ENCODE assay signal across 26 cellular contexts in the genomic region with DNA sequence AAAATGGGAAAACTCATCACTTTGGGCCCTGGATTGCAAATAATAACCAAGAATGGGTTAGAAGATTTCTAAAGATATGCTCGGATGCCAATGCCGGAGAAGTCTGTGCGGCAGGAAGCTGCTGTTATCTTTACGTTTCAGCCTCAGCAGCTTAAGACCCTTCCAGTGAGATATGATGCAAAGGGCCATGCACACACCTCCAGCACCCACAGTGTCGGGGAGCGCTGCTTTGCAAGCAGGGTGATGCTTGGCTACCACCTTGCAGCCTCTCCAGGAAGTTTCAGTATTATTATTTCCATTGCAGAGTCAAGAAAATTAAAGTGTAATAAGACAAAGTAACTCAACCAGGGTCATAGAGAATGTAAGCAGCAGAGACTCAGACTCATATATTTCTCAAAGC. TPM values are rescaled to one million over a fixed set of nuclear protein-coding genes. Genes with fewer than 3 reads are reported as not detected.
A peak's percentile ranks its signal among the peaks of the same experiment; 100 is the strongest.
DNase-seq lines count a peak whose midpoint lies in the region; ATAC-seq, FAIRE-seq and TF ChIP-seq lines count a peak whose summit lies in the region.
"Had no signal": no experiment of that assay in that cellular context is flagged by ENCODE, and none has a peak within 500 bp of the region (broad histone marks: within the 10 kb centered on the region; RNA-seq: fewer than 3 reads in every experiment).

No MANE protein-coding gene starts in this region.

- no peak overlapping the region for H3K23ac ChIP-seq in mesenchymal stem cell (ENCODE audit: low read length in 2 of 2)

- H3K4ac ChIP-seq in mesenchymal stem cell (ENCODE audit: low read depth in 1 of 2, low read length in 2 of 2), result no peak overlapping the region

- H3K36me3 ChIP-seq in OCI-LY3 (replicated peaks; ENCODE audit: low read depth, low read length) (no peaks in the 10 kb centered on the region), mesenchymal stem cell (ENCODE audit: control insufficient read depth in 1 of 2, insufficient read depth in 2 of 2, low read depth in 1 of 2, low read length in 2 of 2) (no peaks in the 10 kb centered on the region)

- peak overlapping the region; percentile 64 for H3K4me3 ChIP-seq in OCI-LY3 (ENCODE audit: low read length)
- H3K4me3 ChIP-seq in mesenchymal stem cell (ENCODE audit: insufficient read depth in 1 of 2, low read depth in 1 of 2, low read length in 2 of 2), result no peak overlapping the region

- H2BK15ac ChIP-seq in mesenchymal stem cell (ENCODE audit: low read depth, poor library complexity, severe bottlenecking), result peak overlapping the region; percentile 45

- peaks cover 49% of the 10 kb centered on the region for H4K20me1 ChIP-seq in OCI-LY3 (ENCODE audit: insufficient read depth, low read length)

- TF ChIP-seq POLR2A in GM12892 (IDR thresholded peaks at IDR 0.05; ENCODE audit: low read depth, low read length), result no peak

- no peak overlapping the region for H2AK5ac ChIP-seq in mesenchymal stem cell (ENCODE audit: low read length, severe bottlenecking)

- ATAC-seq in HG02798 (IDR thresholded peaks at IDR 0.05; ENCODE audit: poor library complexity, unreplicated experiment), result no peak
- ATAC-seq: Panc1, SK-N-SH treated with all-trans-retinoic acid at 6 μM for 48 hours had no signal

- H3K9ac ChIP-seq in OCI-LY3 (ENCODE audit: low read length) (peak overlapping the region; percentile 5; the same call in 1 of the 2 replicates), mesenchymal stem cell (ENCODE audit: low read length) (no peak overlapping the region)

- no peak overlapping the region for H4K8ac ChIP-seq in mesenchymal stem cell (ENCODE audit: low read length)

- 96% methylated on average over 6 of the region's 6 CpGs for WGBS in mesenchymal stem cell

- no peak overlapping the region for H4K91ac ChIP-seq in mesenchymal stem cell (ENCODE audit: low read length)

- peak; percentile 33 for FAIRE-seq in GM12892 (lab: Jason Lieb, UNC)
- FAIRE-seq: GM12891, GM19239 had no signal

- H3K27me3 ChIP-seq in OCI-LY3 (ENCODE audit: low read depth, low read length) (no peaks in the 10 kb centered on the region), mesenchymal stem cell (ENCODE audit: control insufficient read depth in 1 of 2, insufficient read depth in 1 of 2, low read length in 2 of 2) (no peaks in the 10 kb centered on the region)

- no peak overlapping the region for H2BK12ac ChIP-seq in mesenchymal stem cell (ENCODE audit: low read length in 2 of 2)

- H3K4me1 ChIP-seq in OCI-LY3 (ENCODE audit: low read length), result peaks cover 46% of the 10 kb centered on the region
- H3K4me1 ChIP-seq in mesenchymal stem cell (ENCODE audit: control insufficient read depth, insufficient read depth, low read depth, low read length), result no peaks in the 10 kb centered on the region

- no peak for TF ChIP-seq CTCF in OCI-LY3 (IDR thresholded peaks at IDR 0.05; ENCODE audit: low read depth, low read length)

- H2BK120ac ChIP-seq in mesenchymal stem cell (ENCODE audit: low read depth, low read length), result no peak overlapping the region

- H2AFZ ChIP-seq in OCI-LY3 (ENCODE audit: low read depth, low read length), result no peak overlapping the region
- H2AFZ ChIP-seq in mesenchymal stem cell (ENCODE audit: low read depth, low read length), result no peak overlapping the region

- H3K4me2 ChIP-seq in OCI-LY3 (ENCODE audit: low read length) (peak overlapping the region; percentile 92), mesenchymal stem cell (ENCODE audit: low read length, poor library complexity, severe bottlenecking) (no peak overlapping the region)

- no peak overlapping the region for H2BK5ac ChIP-seq in mesenchymal stem cell (ENCODE audit: low read depth, low read length, poor library complexity, severe bottlenecking)

- no peak overlapping the region for H3K14ac ChIP-seq in mesenchymal stem cell (ENCODE audit: low read length in 2 of 2)

- DNase-seq in NCI-H82 (lab: John Stamatoyannopoulos, UW) (peak; percentile 71), NCI-H82 treated with DMSO at 0.1 percent for 48 hours (lab: John Stamatoyannopoulos, UW; ENCODE audit: unreplicated experiment) (no peak), GM12892 (ENCODE audit: insufficient read length) (no peak), mesenchymal stem cell (no peak), CD1c-positive myeloid dendritic cell (ENCODE audit: extremely low spot score) (no peak), HuH-7.5 (ENCODE audit: low spot score) (no peak)
- DNase-seq: CD8-positive, alpha-beta memory T cell; DMS 273 treated with DMSO at 0.1 percent for 48 hours; DMS79 treated with DMSO at 0.1 percent for 48 hours; GF-D8; H7; NCI-H1105; NCI-H1436 treated with DMSO at 0.1 percent for 48 hours; NCI-H187 treated with DMSO at 0.1 percent for 48 hours; NCI-H2107; NCI-H748 treated with DMSO at 0.1 percent for 48 hours; NK-92 treated with Interleukin-12 subunit alpha and Interleukin-12 subunit beta, amount 100 ng/mL, for 24 hours; SIG-M5 had no signal

- peaks cover 85% of the 10 kb centered on the region for H3K79me2 ChIP-seq in OCI-LY3 (ENCODE audit: low read length)

- H3K9me3 ChIP-seq in OCI-LY3 (ENCODE audit: insufficient read depth, low read length) (no peaks in the 10 kb centered on the region), mesenchymal stem cell (ENCODE audit: control insufficient read depth, low read length) (no peaks in the 10 kb centered on the region)

- peak overlapping the region; percentile 38 for H3K27ac ChIP-seq in OCI-LY3 (ENCODE audit: low read length)
- no peak overlapping the region for H3K27ac ChIP-seq in mesenchymal stem cell (ENCODE audit: low read length, poor library complexity, severe bottlenecking)
- H3K27ac ChIP-seq: 22Rv1, C4-2B had no signal

- peaks cover 13% of the 10 kb centered on the region for H3K79me1 ChIP-seq in mesenchymal stem cell (replicated peaks; ENCODE audit: low read length, poor library complexity, severe bottlenecking)

- no peak overlapping the region for H3K18ac ChIP-seq in mesenchymal stem cell (ENCODE audit: low read depth in 1 of 2, low read length in 2 of 2)

RNA-seq across cellular contexts. Expression of gene LARGE1, which starts 37.3 kb away (rescaled TPM):
- polyA plus RNA-seq in GM12892 (2012; ENCODE audit: missing spikeins), result 14.4 TPM
- 19.1 TPM for polyA plus RNA-seq in mesenchymal stem cell (2013, experiment 1 of 2)
- 18.2 TPM for polyA plus RNA-seq in mesenchymal stem cell (2013, experiment 2 of 2)
